Comparison of ENCODE assay signal across 8 cellular contexts in genomic region chr6:52284131-52284459, GRCh38.
DNase-seq lines count a peak whose midpoint lies in the region; ATAC-seq and TF ChIP-seq lines count a peak whose summit lies in the region.

No MANE protein-coding gene starts in this region.

- H3K36me3 ChIP-seq in DOHH2 (ENCODE audit: control insufficient read depth, low read length) = peaks cover 55% of the 10 kb centered on the region

- TF ChIP-seq CTCF in DOHH2 (IDR thresholded peaks at IDR 0.05; ENCODE audit: low read depth, low read length, poor library complexity, severe bottlenecking) (no peak), HFF-Myc (IDR thresholded peaks at IDR 0.05; ENCODE audit: low read depth, low read length, missing control alignments) (no peak)

- H3K4me2 ChIP-seq in DOHH2 (ENCODE audit: low read length) = peak overlapping the region; percentile 71

- no peaks in the 10 kb centered on the region for H3K9me3 ChIP-seq in DOHH2 (ENCODE audit: control insufficient read depth, insufficient read depth, low read length)

- H3K4me1 ChIP-seq in DOHH2 (ENCODE audit: control insufficient read depth, low read length) = peaks cover 49% of the 10 kb centered on the region

- peaks cover 11% of the 10 kb centered on the region for H3F3A ChIP-seq in DOHH2 (ENCODE audit: control insufficient read depth, insufficient read depth)

- peak overlapping the region; percentile 96 for H3K4me3 ChIP-seq in DOHH2 (ENCODE audit: low read length)
- H3K4me3 ChIP-seq in HFF-Myc (replicated peaks; ENCODE audit: low read depth, low read length) = peak overlapping the region; percentile 90

- no peak for DNase-seq in HFF-Myc (ENCODE audit: extremely low read depth, low read depth)
- peak; percentile 62 for DNase-seq in NCI-H2227 (lab: John Stamatoyannopoulos, UW; ENCODE audit: unreplicated experiment)
- DNase-seq in amniotic epithelial cell (ENCODE audit: low read depth) = peak; percentile 20
- DNase-seq in stimulated activated CD8-positive, alpha-beta memory T cell treated with anti-CD3 and anti-CD28 coated beads, Interleukin-7, amount 100 ng/mL, for 24 hours (ENCODE audit: low read depth) = peak; percentile 37
- DNase-seq in germinal center (ENCODE audit: low spot score) = no peak

- H3K27ac ChIP-seq in DOHH2 (ENCODE audit: low read depth, low read length) (peak overlapping the region; percentile 94), layer of hippocampus (ENCODE audit: low read depth, low read length) (peak overlapping the region; percentile 25)

- no peaks in the 10 kb centered on the region for H3K9me2 ChIP-seq in DOHH2 (replicated peaks; ENCODE audit: control insufficient read depth, low read length)

- H3K79me2 ChIP-seq in DOHH2 (ENCODE audit: control insufficient read depth, low read length) = peaks cover 55% of the 10 kb centered on the region

- no peaks in the 10 kb centered on the region for H3K27me3 ChIP-seq in DOHH2 (ENCODE audit: control insufficient read depth, low read length)
- no peaks in the 10 kb centered on the region for H3K27me3 ChIP-seq in layer of hippocampus (ENCODE audit: control insufficient read depth, insufficient read depth, low read length)

- peaks cover 14% of the 10 kb centered on the region; the same call in 1 of the 2 replicates for H4K20me1 ChIP-seq in DOHH2 (ENCODE audit: control insufficient read depth, insufficient read depth, low read depth, low read length)

- ATAC-seq in GM21367 (IDR thresholded peaks at IDR 0.05; ENCODE audit: unreplicated experiment) = no peak

Comparison
In these comparisons a context has a peak if more than half of its experiments do, and no peak if none do; other contexts are left out.
1. DNase-seq: peak in NCI-H2227 (single experiment), amniotic epithelial cell (single experiment) and stimulated activated CD8-positive, alpha-beta memory T cell treated with anti-CD3 and anti-CD28 coated beads, Interleukin-7, amount 100 ng/mL, for 24 hours (single experiment); none in HFF-Myc (single experiment) and germinal center (single experiment).